In genomic region chr18:40404284-40404683, GRCh38 we compare ENCODE assay signal across 21 cellular contexts.
"Had no signal": no experiment of that assay in that cellular context is flagged by ENCODE, and none has a peak within 500 bp of the region (broad histone marks: within the 10 kb centered on the region; RNA-seq: fewer than 3 reads in every experiment).

No MANE protein-coding gene starts in this region.

- H3K27me3 ChIP-seq: colonic mucosa, Peyer's patch, SJCRH30 had no signal

- DNase-seq: activated CD4-positive, alpha-beta T cell treated with anti-CD3 and anti-CD28 coated beads for 48 hours; activated CD4-positive, alpha-beta T cell treated with anti-CD3 and anti-CD28 coated beads, Interleukin-2, amount 50 U/mL, for 48 hours; activated CD4-positive, CD25-positive, alpha-beta regulatory T cell treated with anti-CD3 and anti-CD28 coated beads, Interleukin-2, amount 50 U/mL, for 72 hours; activated CD8-positive, alpha-beta memory T cell treated with anti-CD3 and anti-CD28 coated beads, Interleukin-2, amount 10 ng/mL, durations not matched to agents 7 days and 5 days; activated effector memory CD4-positive, alpha-beta T cell treated with Interleukin-2 at 50 U/mL for 16 hours; activated naive CD4-positive, alpha-beta T cell; activated T-cell treated with anti-CD3 and anti-CD28 coated beads, Interleukin-2, amount 50 U/mL, for 24 hours; colonic mucosa; MM.1S; NCI-H1105; NCI-H1436; NCI-H1694 treated with DMSO at 0.1 percent for 48 hours; NCI-H2029 treated with DMSO at 0.1 percent for 48 hours; NCI-H345; NCI-H510A; NCI-H526 treated with DMSO at 0.1 percent for 48 hours; NCI-H82; Peyer's patch; Right ventricle myocardium superior; SJCRH30 had no signal

- H3K4me1 ChIP-seq: colonic mucosa, Peyer's patch, SJCRH30 had no signal

- H3K27ac ChIP-seq: colonic mucosa, Peyer's patch, RWPE1, SJCRH30 had no signal

- H3K36me3 ChIP-seq: colonic mucosa, Peyer's patch, SJCRH30 had no signal

- H3K9me3 ChIP-seq: colonic mucosa, Peyer's patch, SJCRH30 had no signal

- H3K4me3 ChIP-seq: colonic mucosa, Peyer's patch, SJCRH30 had no signal
